ENCODE assay signal across 8 cellular contexts in the genomic region with DNA sequence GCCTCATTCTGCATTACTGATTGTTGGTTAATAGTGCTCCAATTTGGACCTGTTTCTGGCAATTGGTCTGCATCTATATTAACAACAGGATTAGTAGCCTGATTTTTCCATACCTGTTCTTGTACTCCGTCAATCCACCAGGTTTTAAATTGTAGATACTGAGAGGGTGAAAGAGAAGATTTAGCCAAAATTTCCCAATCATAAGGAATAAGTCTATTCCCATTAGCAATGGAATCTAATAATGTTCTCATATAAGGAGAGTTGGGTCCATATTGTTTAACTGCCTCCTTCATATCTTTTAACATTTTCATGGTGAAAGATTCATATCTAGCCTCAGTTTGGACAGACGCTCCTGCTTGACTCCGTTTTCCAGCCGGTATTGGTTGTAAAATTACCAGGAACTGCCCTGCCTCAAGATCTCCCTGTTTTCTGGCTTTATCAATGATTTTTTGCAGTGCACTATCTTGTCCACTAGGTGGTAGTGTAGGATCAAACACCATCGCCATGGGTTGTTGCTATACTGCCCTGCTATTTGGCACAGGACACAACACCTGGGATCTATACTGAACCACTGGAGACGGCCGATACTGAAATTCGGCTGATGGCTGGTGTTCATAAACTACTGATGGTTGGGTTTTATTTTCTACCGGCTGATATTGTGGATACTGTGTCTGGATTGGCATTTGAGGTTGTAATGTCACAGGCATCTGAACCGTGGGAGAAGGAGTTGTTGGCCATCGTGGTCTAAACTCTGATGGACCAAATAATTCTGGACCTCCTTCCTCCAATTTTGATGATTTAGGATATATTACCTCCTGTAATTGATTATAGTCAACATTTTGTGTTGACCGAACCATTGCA. TPM values are rescaled to one million over a fixed set of nuclear protein-coding genes. Genes with fewer than 3 reads are reported as not detected.
A peak's percentile ranks its signal among the peaks of the same experiment; 100 is the strongest.
DNase-seq lines count a peak whose midpoint lies in the region; ATAC-seq and TF ChIP-seq lines count a peak whose summit lies in the region.
"Had no signal": no experiment of that assay in that cellular context is flagged by ENCODE, and none has a peak within 500 bp of the region (broad histone marks: within the 10 kb centered on the region; RNA-seq: fewer than 3 reads in every experiment).

No MANE protein-coding gene starts in this region.

- peaks cover under 1% of the 10 kb centered on the region for H3K9me3 Mint-ChIP-seq in activated CD8-positive, alpha-beta T cell treated with anti-CD3 and anti-CD28 coated beads for 36 hours
- H3K9me3 Mint-ChIP-seq in naive thymus-derived CD4-positive, alpha-beta T cell: peaks cover 0 to 9% (median 2%) of the 10 kb centered on the region in 11 donors
- H3K9me3 Mint-ChIP-seq: dendritic cell treated with granulocyte-macrophage colony-stimulating factor and Interleukin-4, amounts not matched to agents 40 ng/mL and 50 ng/mL, for 4 days had no signal

- H3K9me3 ChIP-seq in naive thymus-derived CD4-positive, alpha-beta T cell (ENCODE audit: control insufficient read depth in 2 of 3, low read length in 3 of 3): no peaks in the 10 kb centered on the region

- no peaks in the 10 kb centered on the region for H3K27me3 Mint-ChIP-seq in activated CD8-positive, alpha-beta T cell treated with anti-CD3 and anti-CD28 coated beads for 36 hours
- H3K27me3 Mint-ChIP-seq in naive thymus-derived CD4-positive, alpha-beta T cell: peaks cover 0 to 15% (median 0%) of the 10 kb centered on the region in 5 donors
- H3K27me3 Mint-ChIP-seq: dendritic cell treated with granulocyte-macrophage colony-stimulating factor and Interleukin-4, amounts not matched to agents 40 ng/mL and 50 ng/mL, for 4 days had no signal

- peak; percentile 80 for DNase-seq in GM12865 (ENCODE audit: low read depth)
- DNase-seq in HuH-7 (ENCODE audit: low spot score): peak; percentile 75
- peak; percentile 42 for DNase-seq in NCI-H82 treated with DMSO at 0.1 percent for 48 hours (lab: John Stamatoyannopoulos, UW; ENCODE audit: unreplicated experiment)
- peak; percentile 63 for DNase-seq in activated CD8-positive, alpha-beta T cell treated with anti-CD3 and anti-CD28 coated beads for 36 hours
- peak; percentile 83 to 88 for DNase-seq in erythroblast (lab: John Stamatoyannopoulos, UW)
- peak in 8 of 9 donors; percentile 17 to 76 (median 67) for DNase-seq in naive thymus-derived CD4-positive, alpha-beta T cell
- no peak for DNase-seq in SKM-1 (lab: John Stamatoyannopoulos, UW; ENCODE audit: unreplicated experiment)

- no peak overlapping the region for H3K27ac Mint-ChIP-seq in activated CD8-positive, alpha-beta T cell treated with anti-CD3 and anti-CD28 coated beads for 36 hours
- no peak overlapping the region for H3K27ac Mint-ChIP-seq in naive thymus-derived CD4-positive, alpha-beta T cell
- H3K27ac Mint-ChIP-seq: dendritic cell treated with granulocyte-macrophage colony-stimulating factor and Interleukin-4, amounts not matched to agents 40 ng/mL and 50 ng/mL, for 4 days had no signal

- H3K4me3 Mint-ChIP-seq in activated CD8-positive, alpha-beta T cell treated with anti-CD3 and anti-CD28 coated beads for 36 hours: no peak overlapping the region
- H3K4me3 Mint-ChIP-seq in naive thymus-derived CD4-positive, alpha-beta T cell: no peak overlapping the region
- H3K4me3 Mint-ChIP-seq: dendritic cell treated with granulocyte-macrophage colony-stimulating factor and Interleukin-4, amounts not matched to agents 40 ng/mL and 50 ng/mL, for 4 days had no signal

- TF ChIP-seq CTCF in GM12865 (IDR thresholded peaks at IDR 0.05; ENCODE audit: insufficient read depth, low read depth, low read length, missing control alignments): peak; percentile 87
- peak; percentile 84 for TF ChIP-seq CTCF in activated CD8-positive, alpha-beta T cell treated with anti-CD3 and anti-CD28 coated beads for 36 hours (IDR thresholded peaks at IDR 0.05)

- POLR2A ChIA-PET in activated CD8-positive, alpha-beta T cell treated with anti-CD3 and anti-CD28 coated beads for 36 hours (lab: Charles Lee): no interaction called here
- POLR2A ChIA-PET in naive thymus-derived CD4-positive, alpha-beta T cell (lab: Charles Lee): interaction anchor here (1.0 kb wide), 1 partner anchor 149 kb away, joined by 3 read pairs; no protein-coding TSS in a partner anchor

- intact Hi-C loops in activated CD8-positive, alpha-beta T cell treated with anti-CD3 and anti-CD28 coated beads for 36 hours (cut with micrococcal nuclease): loop anchor here (2.0 to 5.0 kb wide), 4 partner anchors 23 to 78 kb away; partner anchors contain the start of gene PCK2
- intact Hi-C loops in naive thymus-derived CD4-positive, alpha-beta T cell (cut with micrococcal nuclease): loop anchor here (1.0 to 10.0 kb wide), 12 partner anchors 22 to 318 kb away; partner anchors contain the start of genes CHMP4A (in 1 of the 2), DHRS1 (in 1 of the 2), GMPR2 (in 1 of the 2) and IRF9 (in 1 of the 2)

- H3K27me3 ChIP-seq in naive thymus-derived CD4-positive, alpha-beta T cell (ENCODE audit: control insufficient read depth in 2 of 2, insufficient read depth in 2 of 2, low read length in 2 of 2): no peaks in the 10 kb centered on the region

- no peak overlapping the region for H3K4me3 ChIP-seq in GM12865 (ENCODE audit: low read depth, low read length)
- H3K4me3 ChIP-seq in naive thymus-derived CD4-positive, alpha-beta T cell (ENCODE audit: low read length): no peak overlapping the region

- ATAC-seq in activated CD8-positive, alpha-beta T cell treated with anti-CD3 and anti-CD28 coated beads for 36 hours: peak; percentile 99
- ATAC-seq in naive thymus-derived CD4-positive, alpha-beta T cell: peak; percentile 94

- H3K36me3 Mint-ChIP-seq in activated CD8-positive, alpha-beta T cell treated with anti-CD3 and anti-CD28 coated beads for 36 hours (ENCODE audit: low read depth): no peaks in the 10 kb centered on the region
- peaks cover 0 to 15% (median 0%) of the 10 kb centered on the region in 5 donors for H3K36me3 Mint-ChIP-seq in naive thymus-derived CD4-positive, alpha-beta T cell

- no peaks in the 10 kb centered on the region for H3K36me3 ChIP-seq in naive thymus-derived CD4-positive, alpha-beta T cell (ENCODE audit: control insufficient read depth in 2 of 3, insufficient read depth in 3 of 3, low read length in 3 of 3)

- CTCF ChIA-PET in activated CD8-positive, alpha-beta T cell treated with anti-CD3 and anti-CD28 coated beads for 36 hours (lab: Charles Lee): interaction anchor here (0.9 to 2.1 kb wide), 9 partner anchors 21 to 95 kb away, joined by 3 to 9 read pairs (median 4); no protein-coding TSS in a partner anchor
- CTCF ChIA-PET in naive thymus-derived CD4-positive, alpha-beta T cell (lab: Charles Lee): interaction anchor here (0.8 to 1.6 kb wide), 4 partner anchors 38 to 96 kb away, joined by 3 to 6 read pairs (median 3); partner anchors contain the start of genes CARMIL3 and DHRS4

- H3K27ac ChIP-seq in naive thymus-derived CD4-positive, alpha-beta T cell (ENCODE audit: low read depth, low read length): no peak overlapping the region

- peaks cover 0 to 6% of the 10 kb centered on the region in 2 donors for H3K4me1 ChIP-seq in naive thymus-derived CD4-positive, alpha-beta T cell (ENCODE audit: control insufficient read depth in 2 of 2, insufficient read depth in 2 of 2, low read length in 2 of 2)

- peaks cover 22% of the 10 kb centered on the region for H3K4me1 Mint-ChIP-seq in activated CD8-positive, alpha-beta T cell treated with anti-CD3 and anti-CD28 coated beads for 36 hours (ENCODE audit: low read depth)
- peaks cover 8 to 28% (median 25%) of the 10 kb centered on the region in 7 donors for H3K4me1 Mint-ChIP-seq in naive thymus-derived CD4-positive, alpha-beta T cell

- no peak for TF ChIP-seq POLR2A in erythroblast (IDR thresholded peaks at IDR 0.05; ENCODE audit: low read length)

RNA-seq across cellular contexts. Expression of gene DHRS4L2, which starts 25.2 kb away (rescaled TPM):
- 10 to 100 TPM; 20.8 to 24.3 TPM for total RNA-seq in activated CD8-positive, alpha-beta T cell treated with anti-CD3 and anti-CD28 coated beads for 36 hours
- total RNA-seq in naive thymus-derived CD4-positive, alpha-beta T cell: 10 to 100 TPM; 11.0 to 25.7 (median 16.8) TPM
- polyA plus RNA-seq in naive thymus-derived CD4-positive, alpha-beta T cell: 10 to 100 TPM; 11.7 to 21.0 TPM

RNA-seq across cellular contexts. Expression of gene CARMIL3, which starts 37.9 kb away (rescaled TPM):
- under 1 TPM; 0.63 to 0.83 TPM for total RNA-seq in activated CD8-positive, alpha-beta T cell treated with anti-CD3 and anti-CD28 coated beads for 36 hours
- total RNA-seq in naive thymus-derived CD4-positive, alpha-beta T cell: 1 to 10 TPM in 2 of 5 experiments, under 1 TPM in 3; 0.08 to 1.7 (median 0.27) TPM
- not detected for polyA plus RNA-seq in naive thymus-derived CD4-positive, alpha-beta T cell

RNA-seq across cellular contexts. Expression of gene CPNE6, which starts 57.5 kb away (rescaled TPM):
- not detected for total RNA-seq in activated CD8-positive, alpha-beta T cell treated with anti-CD3 and anti-CD28 coated beads for 36 hours
- total RNA-seq in naive thymus-derived CD4-positive, alpha-beta T cell: under 1 TPM in 1 of 5 experiments, not detected in 4; 0.12 TPM
- polyA plus RNA-seq in naive thymus-derived CD4-positive, alpha-beta T cell: not detected
